ENCODE assay signal across 17 cellular contexts in the genomic region with DNA sequence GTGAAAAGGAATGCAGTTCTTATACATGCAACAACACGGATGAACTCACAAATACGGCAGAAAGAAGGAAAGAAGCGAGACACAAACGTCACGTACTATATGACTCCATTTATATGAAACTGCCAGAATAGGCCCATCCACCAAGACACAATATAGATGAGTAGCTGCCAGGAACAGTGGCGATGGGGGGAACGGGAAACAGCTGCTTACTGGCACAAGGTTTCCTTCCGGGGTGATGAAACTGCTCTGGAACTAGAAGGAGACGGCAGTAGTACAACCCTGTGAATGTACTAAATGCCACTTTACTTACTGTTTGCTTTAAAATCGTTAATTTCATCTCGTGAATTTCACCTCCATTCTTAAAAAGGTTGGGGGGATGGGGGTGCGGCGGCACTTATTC.
"Had no signal": no experiment of that assay in that cellular context is flagged by ENCODE, and none has a peak within 500 bp of the region (broad histone marks: within the 10 kb centered on the region; RNA-seq: fewer than 3 reads in every experiment).

No MANE protein-coding gene starts in this region.

- H3K27me3 ChIP-seq: cardiac muscle cell, esophagus muscularis mucosa, left lung, right atrium auricular region, transverse colon had no signal

- H3K27me3 Mint-ChIP-seq: activated CD4-positive, alpha-beta T cell treated with anti-CD3 and anti-CD28 coated beads, Interleukin-2, amount 10 ng/mL, durations not matched to agents 7 days and 5 days; naive thymus-derived CD8-positive, alpha-beta T cell; progenitor cell of endocrine pancreas had no signal

- H3K36me3 ChIP-seq: right atrium auricular region, transverse colon had no signal

- H3K27ac ChIP-seq: cardiac muscle cell, esophagus muscularis mucosa, right atrium auricular region, skin epidermis, transverse colon had no signal

- FAIRE-seq: kidney had no signal

- H3K9me3 Mint-ChIP-seq: activated CD4-positive, alpha-beta T cell treated with anti-CD3 and anti-CD28 coated beads, Interleukin-2, amount 10 ng/mL, durations not matched to agents 7 days and 5 days had no signal

- ATAC-seq: left lung; mucosa of descending colon; naive thymus-derived CD8-positive, alpha-beta T cell had no signal

- DNase-seq: activated CD4-positive, alpha-beta T cell treated with anti-CD3 and anti-CD28 coated beads, Interleukin-2, amount 10 ng/mL, durations not matched to agents 7 days and 5 days; activated CD4-positive, CD25-positive, alpha-beta regulatory T cell; activated naive CD4-positive, alpha-beta T cell; hippocampal formation; kidney; left lung; occipital lobe; stimulated activated CD4-positive, alpha-beta T cell treated with anti-CD3 and anti-CD28 coated beads, Interleukin-4, amount 100 ng/mL, for 24 hours; stimulated activated naive CD8-positive, alpha-beta T cell treated with anti-CD3 and anti-CD28 coated beads, Interleukin-15, Interleukin-2, amounts not matched to agents 100 U/mL and 50 U/mL, for 24 hours; transverse colon had no signal

- H3K9me3 ChIP-seq: esophagus muscularis mucosa, left lung, mucosa of descending colon, right atrium auricular region, transverse colon had no signal

- H3K4me3 ChIP-seq: cardiac muscle cell, esophagus muscularis mucosa, left lung, mucosa of descending colon, right atrium auricular region, skin epidermis, transverse colon had no signal

- H3K4me3 Mint-ChIP-seq: activated CD4-positive, alpha-beta T cell treated with anti-CD3 and anti-CD28 coated beads, Interleukin-2, amount 10 ng/mL, durations not matched to agents 7 days and 5 days; naive thymus-derived CD8-positive, alpha-beta T cell had no signal

- H3K27ac Mint-ChIP-seq: activated CD4-positive, alpha-beta T cell treated with anti-CD3 and anti-CD28 coated beads, Interleukin-2, amount 10 ng/mL, durations not matched to agents 7 days and 5 days had no signal
